ENCODE assay signal across 21 cellular contexts in the genomic region with DNA sequence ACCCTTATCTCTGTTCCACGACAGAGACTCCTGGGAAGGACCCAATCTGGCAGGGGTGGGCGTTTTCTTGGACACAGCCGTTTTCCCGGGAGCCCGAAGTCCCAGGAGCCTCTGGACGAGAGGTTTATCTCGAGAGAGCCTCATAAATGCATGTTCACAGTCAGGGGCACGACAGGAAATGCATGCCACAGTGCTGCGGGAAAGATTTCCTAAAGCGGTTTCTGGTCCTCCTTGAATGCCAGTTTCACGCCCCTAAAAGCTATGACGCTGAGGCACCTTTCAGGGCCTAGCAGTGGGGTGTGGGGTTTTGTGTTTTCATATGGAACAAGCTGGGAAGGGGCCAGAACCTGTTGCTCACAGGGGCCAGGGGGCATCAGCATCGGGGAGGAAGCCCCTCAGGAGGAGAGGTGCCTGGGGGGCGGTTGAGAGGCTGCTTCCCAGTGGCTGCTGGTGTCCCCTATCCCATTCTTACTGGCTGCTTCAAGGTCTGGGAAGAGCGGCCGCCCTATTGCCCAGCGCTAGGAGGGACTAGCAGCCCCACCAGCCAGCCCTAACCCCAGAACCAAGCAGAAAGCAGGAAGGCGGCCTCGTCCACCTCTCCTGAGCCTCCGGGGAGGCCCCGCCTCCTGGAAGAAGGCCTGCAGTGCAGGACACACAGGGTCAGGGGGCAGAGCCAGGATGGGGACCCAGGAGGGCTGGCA.
DNase-seq lines count a peak whose midpoint lies in the region; ATAC-seq, FAIRE-seq and TF ChIP-seq lines count a peak whose summit lies in the region.
"Had no signal": no experiment of that assay in that cellular context is flagged by ENCODE, and none has a peak within 500 bp of the region (broad histone marks: within the 10 kb centered on the region; RNA-seq: fewer than 3 reads in every experiment).

No MANE protein-coding gene starts in this region.

- H3K27ac Mint-ChIP-seq in activated T-cell treated with anti-CD3 and anti-CD28 coated beads, Interleukin-2, amount 50 U/mL, for 72 hours = no peak overlapping the region
- no peak overlapping the region for H3K27ac Mint-ChIP-seq in activated CD4-positive, alpha-beta memory T cell treated with anti-CD3 and anti-CD28 coated beads, Interleukin-2, amount 10 ng/mL, durations not matched to agents 7 days and 5 days

- H3K36me3 Mint-ChIP-seq in activated T-cell treated with anti-CD3 and anti-CD28 coated beads, Interleukin-2, amount 50 U/mL, for 72 hours (ENCODE audit: insufficient read depth in 2 of 2) = peaks cover 0 to 2% of the 10 kb centered on the region in 2 donors
- no peaks in the 10 kb centered on the region for H3K36me3 Mint-ChIP-seq in activated CD4-positive, alpha-beta memory T cell treated with anti-CD3 and anti-CD28 coated beads, Interleukin-2, amount 10 ng/mL, durations not matched to agents 7 days and 5 days (ENCODE audit: low read depth)

- no peaks in the 10 kb centered on the region for H3K9me2 ChIP-seq in OCI-LY1 (ENCODE audit: low read depth, low read length)
- no peaks in the 10 kb centered on the region for H3K9me2 ChIP-seq in hepatocyte (replicated peaks; ENCODE audit: insufficient read depth)

- H3K4me2 ChIP-seq in OCI-LY1 (ENCODE audit: low read length) = no peak overlapping the region; the same call in 1 of the 2 replicates
- H3K4me2 ChIP-seq in hepatocyte = no peak overlapping the region

- FAIRE-seq in pancreas (lab: Jason Lieb, UNC) = no peak

- no peaks in the 10 kb centered on the region for H3K9me3 Mint-ChIP-seq in activated T-cell treated with anti-CD3 and anti-CD28 coated beads, Interleukin-2, amount 50 U/mL, for 72 hours
- H3K9me3 Mint-ChIP-seq in activated CD4-positive, alpha-beta memory T cell treated with anti-CD3 and anti-CD28 coated beads, Interleukin-2, amount 10 ng/mL, durations not matched to agents 7 days and 5 days = no peaks in the 10 kb centered on the region
- H3K9me3 Mint-ChIP-seq: activated naive CD4-positive, alpha-beta T cell treated with anti-CD3 and anti-CD28 coated beads, Interleukin-2, amount 50 U/mL, for 72 hours; central memory CD8-positive, alpha-beta T cell; nephron had no signal

- DNase-seq in activated T-cell treated with anti-CD3 and anti-CD28 coated beads, Interleukin-2, amount 50 U/mL, for 1 hour = peak; percentile 21
- DNase-seq in activated T-cell treated with anti-CD3 and anti-CD28 coated beads, Interleukin-2, amount 50 U/mL, for 72 hours = no peak
- no peak for DNase-seq in hepatocyte (ENCODE audit: low spot score)
- no peak for DNase-seq in pancreas
- no peak for DNase-seq in activated CD4-positive, alpha-beta memory T cell treated with anti-CD3 and anti-CD28 coated beads, Interleukin-2, amount 10 ng/mL, durations not matched to agents 7 days and 5 days
- no peak for DNase-seq in NCI-H1092 (lab: John Stamatoyannopoulos, UW)
- no peak for DNase-seq in SJCRH30
- DNase-seq: 8988T; activated CD4-positive, CD25-positive, alpha-beta regulatory T cell; activated CD8-positive, alpha-beta memory T cell treated with anti-CD3 and anti-CD28 coated beads, Interleukin-2, amount 50 U/mL, for 4 hours; GF-D8; Kasumi-1; NCI-H2029; NCI-H526 treated with DMSO at 0.1 percent for 48 hours; right cardiac atrium; stimulated activated CD4-positive, alpha-beta T cell treated with anti-CD3 and anti-CD28 coated beads, Interleukin-4, amount 100 ng/mL, for 1 hour; uterus had no signal

- H3K27ac ChIP-seq in OCI-LY1 (ENCODE audit: low read depth, low read length, poor library complexity, severe bottlenecking) (peak overlapping the region; percentile 64), hepatocyte (peak overlapping the region; percentile 66), pancreas (peak overlapping the region in 3 of 4 donors; percentile 22 to 86 (median 78)), SJCRH30 (no peak overlapping the region)
- H3K27ac ChIP-seq: uterus had no signal

- H3K4me3 ChIP-seq in OCI-LY1 (ENCODE audit: low read depth, low read length, poor library complexity, severe bottlenecking) (no peak overlapping the region), hepatocyte (no peak overlapping the region), pancreas (no peak overlapping the region), SJCRH30 (no peak overlapping the region)
- H3K4me3 ChIP-seq: uterus had no signal

- H3K79me2 ChIP-seq in OCI-LY1 (ENCODE audit: insufficient read depth, low read length) (no peaks in the 10 kb centered on the region), hepatocyte (no peaks in the 10 kb centered on the region)

- H3K4me1 ChIP-seq in OCI-LY1 (ENCODE audit: insufficient read depth, low read length, severe bottlenecking) (peaks cover 52% of the 10 kb centered on the region), hepatocyte (ENCODE audit: insufficient read depth) (peaks cover 51% of the 10 kb centered on the region), pancreas (peaks cover 34 to 44% (median 43%) of the 10 kb centered on the region in 3 donors), SJCRH30 (peaks cover 23% of the 10 kb centered on the region)

- H4K20me1 ChIP-seq in OCI-LY1 (ENCODE audit: insufficient read depth, low read length) (no peaks in the 10 kb centered on the region), hepatocyte (ENCODE audit: insufficient read depth, poor library complexity, severe bottlenecking) (no peaks in the 10 kb centered on the region)

- POLR2A ChIA-PET in activated CD4-positive, alpha-beta memory T cell treated with anti-CD3 and anti-CD28 coated beads, Interleukin-2, amount 10 ng/mL, durations not matched to agents 7 days and 5 days (lab: Charles Lee) = interaction anchor here (1.1 kb wide), 1 partner anchor 20 kb away, joined by 3 read pairs; no protein-coding TSS in a partner anchor

- H2AFZ ChIP-seq in OCI-LY1 (ENCODE audit: low read length) = no peak overlapping the region
- H2AFZ ChIP-seq in hepatocyte = no peak overlapping the region

- H3K27me3 ChIP-seq in OCI-LY1 (ENCODE audit: insufficient read depth, low read length) (no peaks in the 10 kb centered on the region), hepatocyte (no peaks in the 10 kb centered on the region), pancreas (no peaks in the 10 kb centered on the region), SJCRH30 (no peaks in the 10 kb centered on the region)
- H3K27me3 ChIP-seq: uterus had no signal

- H3K27me3 Mint-ChIP-seq in activated T-cell treated with anti-CD3 and anti-CD28 coated beads, Interleukin-2, amount 50 U/mL, for 72 hours (ENCODE audit: low read depth) = no peaks in the 10 kb centered on the region
- H3K27me3 Mint-ChIP-seq in activated CD4-positive, alpha-beta memory T cell treated with anti-CD3 and anti-CD28 coated beads, Interleukin-2, amount 10 ng/mL, durations not matched to agents 7 days and 5 days = no peaks in the 10 kb centered on the region
- H3K27me3 Mint-ChIP-seq: central memory CD8-positive, alpha-beta T cell had no signal

- no peaks in the 10 kb centered on the region for H3K9me3 ChIP-seq in OCI-LY1 (ENCODE audit: low read length)
- no peaks in the 10 kb centered on the region for H3K9me3 ChIP-seq in hepatocyte (ENCODE audit: low read depth)
- no peaks in the 10 kb centered on the region for H3K9me3 ChIP-seq in pancreas
- no peaks in the 10 kb centered on the region for H3K9me3 ChIP-seq in SJCRH30 (replicated peaks)
- H3K9me3 ChIP-seq: uterus had no signal

- CTCF ChIA-PET in activated CD4-positive, alpha-beta memory T cell treated with anti-CD3 and anti-CD28 coated beads, Interleukin-2, amount 10 ng/mL, durations not matched to agents 7 days and 5 days (lab: Charles Lee) = no interaction called here

- H3F3A ChIP-seq in OCI-LY1 (ENCODE audit: insufficient read depth, low read length) = no peaks in the 10 kb centered on the region

- 52% methylated on average over 19 of the region's 21 CpGs for WGBS in hepatocyte (ENCODE audit: low lambda C conversion rate, missing lambda C conversion rate)
- 51 to 55% methylated on average over 21 of the region's 21 CpGs for WGBS in pancreas, 2 donors

- no peak overlapping the region for H3K9ac ChIP-seq in OCI-LY1 (ENCODE audit: low read length)

- no peak overlapping the region for H3K4me3 Mint-ChIP-seq in activated T-cell treated with anti-CD3 and anti-CD28 coated beads, Interleukin-2, amount 50 U/mL, for 72 hours
- H3K4me3 Mint-ChIP-seq in activated CD4-positive, alpha-beta memory T cell treated with anti-CD3 and anti-CD28 coated beads, Interleukin-2, amount 10 ng/mL, durations not matched to agents 7 days and 5 days = no peak overlapping the region
- H3K4me3 Mint-ChIP-seq: central memory CD8-positive, alpha-beta T cell; nephron had no signal

- peaks cover 30% of the 10 kb centered on the region for H3K4me1 Mint-ChIP-seq in activated T-cell treated with anti-CD3 and anti-CD28 coated beads, Interleukin-2, amount 50 U/mL, for 72 hours (ENCODE audit: low read depth)
- H3K4me1 Mint-ChIP-seq in activated CD4-positive, alpha-beta memory T cell treated with anti-CD3 and anti-CD28 coated beads, Interleukin-2, amount 10 ng/mL, durations not matched to agents 7 days and 5 days = peaks cover 7% of the 10 kb centered on the region

- ATAC-seq in activated T-cell treated with anti-CD3 and anti-CD28 coated beads, Interleukin-2, amount 50 U/mL, for 72 hours (replicated peaks in 1 of 2) = no peak
- ATAC-seq in pancreas = no peak
- ATAC-seq: activated naive CD4-positive, alpha-beta T cell treated with anti-CD3 and anti-CD28 coated beads, Interleukin-2, amount 50 U/mL, for 72 hours; right cardiac atrium had no signal

- intact Hi-C loops in pancreas (cut with DNase I) = no loop called here

- 0 out of 2 replicates have a peak, but pooled peaks cover 5% of the 10 kb centered on the region for H3K36me3 ChIP-seq in OCI-LY1 (ENCODE audit: insufficient read depth, low read length)
- H3K36me3 ChIP-seq in hepatocyte (replicated peaks; ENCODE audit: insufficient read depth, low read depth) = no peaks in the 10 kb centered on the region
- H3K36me3 ChIP-seq in pancreas = peaks cover 0 to 8% (median 0%) of the 10 kb centered on the region in 3 donors
- H3K36me3 ChIP-seq in SJCRH30 = no peaks in the 10 kb centered on the region
- H3K36me3 ChIP-seq: uterus had no signal

- TF ChIP-seq CTCF in OCI-LY1 (IDR thresholded peaks at IDR 0.05; ENCODE audit: low read length) (no peak), hepatocyte (IDR thresholded peaks at IDR 0.05; ENCODE audit: poor library complexity) (no peak), pancreas (IDR thresholded peaks at IDR 0.05) (no peak)
